Comparison of ENCODE assay signal across 8 cellular contexts in genomic region chr6:20404641-20405032, GRCh38. TPM values are rescaled to one million over a fixed set of nuclear protein-coding genes. Genes with fewer than 3 reads are reported as not detected.
DNase-seq lines count a peak whose midpoint lies in the region; ATAC-seq, FAIRE-seq and TF ChIP-seq lines count a peak whose summit lies in the region.

No MANE protein-coding gene starts in this region.

- H3K27me3 ChIP-seq in MG63 = no peaks in the 10 kb centered on the region

- no peak for FAIRE-seq in H54 (lab: Jason Lieb, UNC)

- peaks cover 22% of the 10 kb centered on the region for H3K36me3 ChIP-seq in MG63

- peak overlapping the region; percentile 79 for H3K4me3 ChIP-seq in MG63

- no peak for ATAC-seq in GM21619 (IDR thresholded peaks at IDR 0.05; ENCODE audit: unreplicated experiment)

- no peaks in the 10 kb centered on the region for H3K9me3 ChIP-seq in MG63

- DNase-seq in EL (peak; percentile 78), H54 (ENCODE audit: insufficient read length, low spot score) (peak; percentile 42), MG63 (peak; percentile 60), SK-MEL-5 (ENCODE audit: low read depth, low spot score) (peak; percentile 88), hepatic stellate cell (ENCODE audit: low spot score) (peak; percentile 65)
- peak; percentile 74 for DNase-seq in activated naive CD4-positive, alpha-beta T cell treated with anti-CD3 and anti-CD28 coated beads, Interleukin-2, amount 50 U/mL, for 16 hours
- DNase-seq in stimulated activated CD4-positive, alpha-beta T cell treated with anti-CD3 and anti-CD28 coated beads, Interleukin-12 subunit alpha, Interleukin-12 subunit beta, amount 100 ng/mL, for 4 hours = peak; percentile 56

- in situ Hi-C loops in SK-MEL-5 (cut with HindIII; ENCODE audit: low pct_unique_long_range_greater_than_20kb, low sequenced_read_pairs) = no loop called here

- no peak for TF ChIP-seq POLR2A in H54 (IDR thresholded peaks at IDR 0.05; ENCODE audit: low read depth, low read length)

RNA-seq across cellular contexts. Expression of gene E2F3, which starts 3.0 kb away (rescaled TPM):
- 9.3 and 10.2 TPM in 2 replicates for total RNA-seq in MG63 (2014; rRNA removed; shearing (Covaris generic); ENCODE audit: low replicate concordance)
- 18.3 and 20.4 TPM in 2 replicates for total RNA-seq in SK-MEL-5 (2014; rRNA removed; shearing (Covaris generic))
- 44.2 and 55.3 TPM in 2 replicates for polyA plus RNA-seq in SK-MEL-5 (2015; cell fraction: cytosol; rRNA removed)
- polyA plus RNA-seq in SK-MEL-5 (2015; cell fraction: nucleus; rRNA removed) = 108 and 116 TPM in 2 replicates
